8 cellular contexts compared by ENCODE assay signal in genomic region chr10:3785251-3785848, GRCh38. TPM values are rescaled to one million over a fixed set of nuclear protein-coding genes. Genes with fewer than 3 reads are reported as not detected.
A peak's percentile ranks its signal among the peaks of the same experiment; 100 is the strongest.
DNase-seq lines count a peak whose midpoint lies in the region; ATAC-seq and TF ChIP-seq lines count a peak whose summit lies in the region.

No MANE protein-coding gene starts in this region.

- peak overlapping the region; percentile 96 for H3K4me2 ChIP-seq in OCI-LY7 (ENCODE audit: low read length)

- H3K9me3 ChIP-seq in OCI-LY7 (ENCODE audit: low read length): peaks cover 8% of the 10 kb centered on the region; the same call in 1 of the 2 replicates

- intact Hi-C loops in OCI-LY7 (cut with micrococcal nuclease; ENCODE audit: unreplicated experiment): loop anchor here (1.0 to 10.0 kb wide), 4 partner anchors 21 to 349 kb away; no protein-coding TSS in a partner anchor

- peak; percentile 60 for ATAC-seq in GM21619 (IDR thresholded peaks at IDR 0.05; ENCODE audit: unreplicated experiment)

- peaks cover 15 to 22% (median 16%) of the 10 kb centered on the region in 3 donors for H3K4me1 Mint-ChIP-seq in IgD-negative memory B cell

- peaks cover 40% of the 10 kb centered on the region for H4K20me1 ChIP-seq in OCI-LY7 (ENCODE audit: insufficient read depth, low read length)

- peak overlapping the region; percentile 89 to 98 (median 97) for H3K4me3 Mint-ChIP-seq in IgD-negative memory B cell

- peaks cover 26% of the 10 kb centered on the region for H3K4me1 ChIP-seq in OCI-LY7 (ENCODE audit: insufficient read depth, low read length, poor library complexity, severe bottlenecking)

- H3K36me3 Mint-ChIP-seq in IgD-negative memory B cell: peaks cover 7% of the 10 kb centered on the region

- POLR2A ChIA-PET in OCI-LY7 (lab: Charles Lee): interaction anchor here (0.5 to 4.0 kb wide), 26 partner anchors 10 to 1947 kb away, joined by 3 to 24 read pairs (median 4); no protein-coding TSS in a partner anchor

- no peaks in the 10 kb centered on the region for H3K27me3 Mint-ChIP-seq in IgD-negative memory B cell

- no peak overlapping the region for H2AFZ ChIP-seq in OCI-LY7 (ENCODE audit: low read length)

- H3K79me2 ChIP-seq in OCI-LY7 (ENCODE audit: insufficient read depth, low read depth, low read length): peaks cover 50% of the 10 kb centered on the region

- TF ChIP-seq CTCF in OCI-LY7 (conservative IDR thresholded peaks at IDR 0.05; ENCODE audit: low read length) (no peak), epithelial cell of esophagus (IDR thresholded peaks at IDR 0.05; ENCODE audit: insufficient read depth, low read depth, low read length, missing control alignments) (no peak)

- BruUV-seq in OCI-LY7 (replicated peaks; lab: Mats Ljungman, UMichigan): no TSS peak

- peak overlapping the region; percentile 97 to 98 (median 98) for H3K27ac Mint-ChIP-seq in IgD-negative memory B cell

- H3K9me2 ChIP-seq in OCI-LY7 (ENCODE audit: insufficient read depth, low read length): no peaks in the 10 kb centered on the region

- H3K9me3 Mint-ChIP-seq in IgD-negative memory B cell: peaks cover 0 to 8% (median 0%) of the 10 kb centered on the region in 3 donors

- peak overlapping the region; percentile 81 for H3K27ac ChIP-seq in OCI-LY7 (ENCODE audit: low read depth, low read length, poor library complexity, severe bottlenecking)

- CTCF ChIA-PET in OCI-LY7 (lab: Charles Lee; ENCODE audit: unreplicated experiment): no interaction called here

- H3K4me3 ChIP-seq in OCI-LY7 (ENCODE audit: low read depth, low read length, poor library complexity, severe bottlenecking) (peak overlapping the region; percentile 94), epithelial cell of esophagus (ENCODE audit: low read length) (peak overlapping the region; percentile 90)

- H3K36me3 ChIP-seq in OCI-LY7 (ENCODE audit: insufficient read depth, low read length): peaks cover 39% of the 10 kb centered on the region

- DNase-seq in DMS53 (lab: John Stamatoyannopoulos, UW): peak; percentile 99
- DNase-seq in OCI-LY7 (ENCODE audit: low spot score): peak; percentile 99
- DNase-seq in activated T-cell treated with anti-CD3 and anti-CD28 coated beads for 4 hours: peak; percentile 99
- peak; percentile 96 for DNase-seq in epithelial cell of esophagus (ENCODE audit: low read depth)
- peak; percentile 99 for DNase-seq in mucosa of gallbladder (ENCODE audit: low spot score)
- peak; percentile 98 for DNase-seq in stimulated activated CD8-positive, alpha-beta memory T cell treated with anti-CD3 and anti-CD28 coated beads, Interleukin-4, amount 100 ng/mL, for 24 hours (ENCODE audit: low read depth)

RNA-seq across cellular contexts. Expression of gene KLF6, which starts 0.3 kb away (rescaled TPM):
- 1,101 TPM for polyA plus RNA-seq in IgD-negative memory B cell
- total RNA-seq in OCI-LY7 (2014; rRNA removed; shearing (Covaris generic)): 19.2 and 24.0 TPM in 2 replicates
- total RNA-seq in OCI-LY7 (2022): 43.0 and 54.0 TPM in 2 replicates
- total RNA-seq in mucosa of gallbladder: 165 TPM

Comparison
In these comparisons a context has a peak if more than half of its experiments do, and no peak if none do; other contexts are left out.
1. Peak in every context shown above with its lines: DNase-seq, ATAC-seq, H3K4me3 ChIP-seq and H3K27ac ChIP-seq.